In genomic region chr15:58504674-58505234, GRCh38 we compare ENCODE assay signal across 17 cellular contexts.
A peak's percentile ranks its signal among the peaks of the same experiment; 100 is the strongest.
DNase-seq lines count a peak whose midpoint lies in the region; ATAC-seq, FAIRE-seq and TF ChIP-seq lines count a peak whose summit lies in the region.
"Had no signal": no experiment of that assay in that cellular context is flagged by ENCODE, and none has a peak within 500 bp of the region (broad histone marks: within the 10 kb centered on the region; RNA-seq: fewer than 3 reads in every experiment).

No MANE protein-coding gene starts in this region.

- BruUV-seq in GM12878 (replicated peaks; lab: Mats Ljungman, UMichigan): no TSS peak

- no peak overlapping the region for H3K4me2 ChIP-seq in GM12878 (ENCODE audit: control insufficient read depth, insufficient read depth)
- H3K4me2 ChIP-seq: A549 had no signal

- SMC1A ChIA-PET in GM12878 (lab: Charles Lee; ENCODE audit: uncharacterized antibody, unreplicated experiment): interaction anchor here (0.8 to 2.2 kb wide), 8 partner anchors 11 to 101 kb away, joined by 3 to 7 read pairs (median 4); no protein-coding TSS in a partner anchor

- H3K4me3 ChIP-seq in GM12878: no peak overlapping the region
- H3K4me3 ChIP-seq in psoas muscle: no peak overlapping the region
- H3K4me3 ChIP-seq: A549, MG63 had no signal

- no peak for TF ChIP-seq POLR2A in GM12878 (IDR thresholded peaks at IDR 0.05; ENCODE audit: low read depth, low read length)

- H3K36me3 ChIP-seq in GM12878 (ENCODE audit: control insufficient read depth in 2 of 2, insufficient read depth in 2 of 2, low read length in 1 of 2): no peaks in the 10 kb centered on the region
- no peaks in the 10 kb centered on the region for H3K36me3 ChIP-seq in psoas muscle (ENCODE audit: insufficient read depth in 1 of 2, low read depth in 1 of 2)
- H3K36me3 ChIP-seq: MG63 had no signal

- H2AFZ ChIP-seq in GM12878 (ENCODE audit: control insufficient read depth, low read depth, low read length): peak overlapping the region; percentile 21; the same call in 1 of the 2 replicates

- H3K79me2 ChIP-seq in GM12878 (ENCODE audit: control insufficient read depth, insufficient read depth, low read length): no peaks in the 10 kb centered on the region

- WGBS in GM12878 (ENCODE audit: insufficient coverage, insufficient replicate concordance, low lambda C conversion rate, missing lambda C conversion rate): 64% methylated on average over 6 of the region's 6 CpGs
- 80 to 89% (median 84%) methylated on average over 6 of the region's 6 CpGs for WGBS in psoas muscle, 3 donors

- H4K20me1 ChIP-seq in GM12878 (ENCODE audit: control insufficient read depth, insufficient read depth): no peaks in the 10 kb centered on the region

- H3K27me3 ChIP-seq in GM12878 (replicated peaks in 1 of 2; ENCODE audit: control insufficient read depth in 2 of 2, insufficient read depth in 2 of 2, low read length in 1 of 2) (no peaks in the 10 kb centered on the region), psoas muscle (ENCODE audit: insufficient read depth in 3 of 3, low read length in 2 of 3) (no peaks in the 10 kb centered on the region)
- H3K27me3 ChIP-seq: MG63 had no signal

- RAD21 ChIA-PET in GM12878 (lab: Charles Lee; ENCODE audit: unreplicated experiment): interaction anchor here (1.0 to 1.8 kb wide), 6 partner anchors 11 to 266 kb away, joined by 3 to 7 read pairs (median 4); partner anchors contain the start of gene MINDY2

- ATAC-seq in Right ventricle myocardium inferior: peak; percentile 37
- no peak for ATAC-seq in left cardiac atrium
- peak; percentile 37 for ATAC-seq in GM18868 (IDR thresholded peaks at IDR 0.05; ENCODE audit: unreplicated experiment)
- peak; percentile 54 for ATAC-seq in GM12878
- ATAC-seq in psoas muscle: peak in 1 of 4 donors; percentile 17
- ATAC-seq in GM21528 (IDR thresholded peaks at IDR 0.05; ENCODE audit: low FRiP score, unreplicated experiment): no peak
- ATAC-seq in GM21515 (IDR thresholded peaks at IDR 0.05; ENCODE audit: unreplicated experiment): no peak
- ATAC-seq: PC-3 had no signal

- H3K27ac ChIP-seq in GM12878 (ENCODE audit: control insufficient read depth, insufficient read depth) (0 out of 2 replicates have a peak overlapping the region, but pooled peaks have one; percentile 13), psoas muscle (peak overlapping the region; percentile 71)
- H3K27ac ChIP-seq: A549, HL-60 had no signal

- FAIRE-seq in GM12878 (lab: Jason Lieb, UNC): no peak
- FAIRE-seq: A549, GM12891, GM19239 had no signal

- H3K4me1 ChIP-seq in GM12878 (ENCODE audit: control insufficient read depth, insufficient read depth, low read length): peaks cover 6% of the 10 kb centered on the region
- peaks cover 18% of the 10 kb centered on the region for H3K4me1 ChIP-seq in psoas muscle
- H3K4me1 ChIP-seq: A549 had no signal

- no peak for TF ChIP-seq EP300 in GM12878 (IDR thresholded peaks at IDR 0.05; ENCODE audit: borderline replicate concordance in 1 of 2, control insufficient read depth in 1 of 2, low read depth in 2 of 2, low read length in 2 of 2)

- no peak for TF ChIP-seq RAD21 in GM12878 (IDR thresholded peaks at IDR 0.05; ENCODE audit: insufficient read depth, low read depth, low read length)

- DNase-seq in Right ventricle myocardium inferior (ENCODE audit: missing footprints) (no peak), left cardiac atrium (no peak), GM12878 (ENCODE audit: low read depth, low spot score) (peak; percentile 39), psoas muscle (no peak), NCI-H128 (lab: John Stamatoyannopoulos, UW; ENCODE audit: unreplicated experiment) (no peak)
- DNase-seq: DMS53, MG63, NCI-H1105, NCI-H187 had no signal

- TF ChIP-seq CTCF in GM12878 (IDR thresholded peaks at IDR 0.05 in 2 of 3, conservative IDR thresholded peaks at IDR 0.05 in 1 of 3; ENCODE audit: control insufficient read depth in 2 of 3, extremely low read depth in 1 of 3, insufficient read depth in 1 of 3, low read depth in 3 of 3, low read length in 3 of 3) (no peak), psoas muscle (IDR thresholded peaks at IDR 0.05) (no peak)

- in situ Hi-C loops in GM12878 (cut with MboI): no loop called here

- POLR2A ChIA-PET in GM12878 (lab: Charles Lee): interaction anchor here (1.5 kb wide), 1 partner anchor 24 kb away, joined by 3 read pairs; no protein-coding TSS in a partner anchor

- H3K9me3 ChIP-seq in GM12878 (replicated peaks; ENCODE audit: control insufficient read depth, insufficient read depth, low read length) (no peaks in the 10 kb centered on the region; the same call in 2 of the 3 replicates), psoas muscle (no peaks in the 10 kb centered on the region)
- H3K9me3 ChIP-seq: A549, MG63 had no signal

- intact Hi-C loops in Right ventricle myocardium inferior (cut with DNase I): no loop called here
- intact Hi-C loops in left cardiac atrium (cut with DNase I): no loop called here
- intact Hi-C loops in GM12878 (cut with micrococcal nuclease; ENCODE audit: unreplicated experiment): no loop called here
- intact Hi-C loops in psoas muscle (cut with DNase I): no loop called here

- H3K9ac ChIP-seq in GM12878 (ENCODE audit: control insufficient read depth, insufficient read depth, low read length): no peak overlapping the region

- CTCF ChIA-PET in GM12878 (lab: Yijun Ruan, JAX): interaction anchor here (1.3 kb wide), 1 partner anchor 13 kb away, joined by 3 read pairs; no protein-coding TSS in a partner anchor

TF ChIP-seq in GM12878, 131 proteins besides CTCF, POLR2A, EP300 and RAD21 (continues in another document):
- TF ChIP-seq SKIL (IDR thresholded peaks at IDR 0.05; ENCODE audit: low read depth, poor library complexity, severe bottlenecking) (no peak), IKZF1 (conservative IDR thresholded peaks at IDR 0.05) (peak; percentile 28; the same call in 1 of the 2 replicates), IRF4 (IDR thresholded peaks at IDR 0.05; ENCODE audit: low read depth, low read length) (no peak), CUX1 (IDR thresholded peaks at IDR 0.05; ENCODE audit: insufficient replicate concordance, low read depth, low read length) (no peak)

Comparison
In these comparisons a context has a peak if more than half of its experiments do, and no peak if none do; other contexts are left out.
1. ATAC-seq: peak in Right ventricle myocardium inferior (single experiment), GM18868 (single experiment) and GM12878 (single experiment); none in left cardiac atrium (0 of 2), GM21528 (single experiment) and GM21515 (single experiment).